ENCODE assay signal across 9 cellular contexts in genomic region chr14:81435048-81435577, GRCh38. TPM values are rescaled to one million over a fixed set of nuclear protein-coding genes. Genes with fewer than 3 reads are reported as not detected.
DNase-seq lines count a peak whose midpoint lies in the region; ATAC-seq, FAIRE-seq and TF ChIP-seq lines count a peak whose summit lies in the region.
"Had no signal": no experiment of that assay in that cellular context is flagged by ENCODE, and none has a peak within 500 bp of the region (broad histone marks: within the 10 kb centered on the region; RNA-seq: fewer than 3 reads in every experiment).

No MANE protein-coding gene starts in this region.

- H3K4me1 ChIP-seq in BLaER1 (no peaks in the 10 kb centered on the region), H1 (replicated peaks in 1 of 4; ENCODE audit: control insufficient read depth in 3 of 4, insufficient read depth in 4 of 4, low read length in 3 of 4) (peaks cover 7 to 22% (median 13%) of the 10 kb centered on the region in 4 experiments)

- no peak overlapping the region for H2BK12ac ChIP-seq in H1 (ENCODE audit: low read depth, low read length)

- peaks cover 42% of the 10 kb centered on the region for H3K4me1 Mint-ChIP-seq in nephron progenitor cell

- H3K79me1 ChIP-seq in H1 (ENCODE audit: low read depth, low read length), result peaks cover 7% of the 10 kb centered on the region; the same call in 1 of the 2 replicates

- H3K4ac ChIP-seq in H1 (replicated peaks; ENCODE audit: insufficient read length, low read depth, low read length), result no peak overlapping the region

- H4K5ac ChIP-seq in H1 (ENCODE audit: insufficient read length, low read depth, low read length), result no peak overlapping the region

- no peak overlapping the region for H3K23ac ChIP-seq in H1 (ENCODE audit: insufficient read length)

- no peak overlapping the region for H2BK20ac ChIP-seq in H1 (ENCODE audit: low read length)

- TF ChIP-seq CTCF in H1 (IDR thresholded peaks at IDR 0.05; ENCODE audit: control extremely low read depth in 1 of 3, insufficient read depth in 1 of 3, low read depth in 1 of 3, low read length in 3 of 3) (no peak), nephron progenitor cell (IDR thresholded peaks at IDR 0.05) (no peak)

- POLR2A ChIA-PET in H1 (lab: Charles Lee; ENCODE audit: partially characterized antibody), result interaction anchor here (1.0 to 2.2 kb wide), 9 partner anchors 11 to 218 kb away, joined by 3 to 12 read pairs (median 3); partner anchors contain the start of gene GTF2A1

- TF ChIP-seq EP300 in H1 (IDR thresholded peaks at IDR 0.05; ENCODE audit: borderline replicate concordance in 1 of 2, low read depth in 2 of 2, low read length in 2 of 2), result no peak

- peaks cover 0 to 48% of the 10 kb centered on the region in 2 experiments; a peak in 2 of 4 replicates for H3K79me2 ChIP-seq in H1 (ENCODE audit: control insufficient read depth in 1 of 2, insufficient read depth in 2 of 2, low read length in 2 of 2)

- H3K27ac Mint-ChIP-seq in nephron progenitor cell, result no peak overlapping the region

- no peak overlapping the region for H3K56ac ChIP-seq in H1 (replicated peaks; ENCODE audit: insufficient read length, low read depth, low read length)

- H2BK5ac ChIP-seq in H1 (ENCODE audit: low read depth, low read length), result no peak overlapping the region

- H2AK5ac ChIP-seq in H1 (ENCODE audit: low read depth, low read length), result no peak overlapping the region

- no peak overlapping the region for H2AFZ ChIP-seq in H1 (ENCODE audit: low read length)

- CTCF ChIA-PET in H1 (lab: Charles Lee; ENCODE audit: partially characterized antibody), result interaction anchor here (0.7 to 2.7 kb wide), 10 partner anchors 8 to 264 kb away, joined by 3 to 13 read pairs (median 4); no protein-coding TSS in a partner anchor

- H3K27me3 Mint-ChIP-seq in nephron progenitor cell (ENCODE audit: low read depth, poor library complexity), result peaks cover 74% of the 10 kb centered on the region

- H3K36me3 ChIP-seq in BLaER1 (no peaks in the 10 kb centered on the region), H1 (ENCODE audit: control insufficient read depth in 2 of 4, insufficient read depth in 4 of 4, low read length in 3 of 4) (no peaks in the 10 kb centered on the region; a peak in 1 of 8 replicates)

- DNase-seq in NCI-H1105 (lab: John Stamatoyannopoulos, UW) (peak; percentile 81), H1 (ENCODE audit: low read depth in 1 of 2, low spot score in 2 of 2) (no peak), nephron progenitor cell (no peak), urothelium cell line (ENCODE audit: low spot score) (no peak)
- no peak for DNase-seq in stimulated activated CD4-positive, alpha-beta T cell treated with anti-CD3 and anti-CD28 coated beads, Interleukin-2, amount 100 ng/mL, for 48 hours
- no peak for DNase-seq in activated CD4-positive, alpha-beta T cell treated with anti-CD3 and anti-CD28 coated beads, Interleukin-2, amount 50 U/mL, for 1 hour
- DNase-seq: SW 1271 had no signal

- no peak for FAIRE-seq in H1 (lab: Jason Lieb, UNC)
- no peak for FAIRE-seq in urothelium cell line (lab: Jason Lieb, UNC)

- H3K23me2 ChIP-seq in H1 (ENCODE audit: low read depth, low read length), result peaks cover 13% of the 10 kb centered on the region

- no peak for ATAC-seq in GM18505 (IDR thresholded peaks at IDR 0.05; ENCODE audit: unreplicated experiment)

- peak overlapping the region; percentile 66; the same call in 1 of the 2 replicates for H3K4me2 ChIP-seq in BLaER1
- peak overlapping the region; percentile 74 to 98 for H3K4me2 ChIP-seq in H1 (ENCODE audit: insufficient read depth in 1 of 2, low read depth in 2 of 2, low read length in 2 of 2)

- 0 out of 2 replicates have a peak overlapping the region, but pooled peaks have one; percentile 22 for H4K8ac ChIP-seq in H1 (ENCODE audit: extremely low read depth, insufficient read depth, low read length)

- no peak overlapping the region for H3K14ac ChIP-seq in H1 (ENCODE audit: insufficient read length)

- H3K9ac ChIP-seq in BLaER1 (no peak overlapping the region), H1 (replicated peaks in 1 of 4; ENCODE audit: extremely low read depth in 1 of 4, low read depth in 3 of 4, low read length in 3 of 4) (peak overlapping the region in 3 of 4 experiments; percentile 14 to 52 (median 25); a peak in 3 of 7 replicates)

- peaks cover 25% of the 10 kb centered on the region for H3K9me3 ChIP-seq in BLaER1
- no peaks in the 10 kb centered on the region for H3K9me3 ChIP-seq in H1 (ENCODE audit: insufficient read depth in 2 of 2, low read depth in 1 of 2, low read length in 1 of 2)

- H3K36me3 Mint-ChIP-seq in nephron progenitor cell (ENCODE audit: low read depth), result no peaks in the 10 kb centered on the region

- H2BK15ac ChIP-seq in H1 (ENCODE audit: low read length), result no peak overlapping the region

- TF ChIP-seq POLR2A in H1 (IDR thresholded peaks at IDR 0.05; ENCODE audit: control extremely low read depth in 1 of 2, low read depth in 2 of 2, low read length in 2 of 2) (no peak), GM18505 (IDR thresholded peaks at IDR 0.05; ENCODE audit: borderline replicate concordance, extremely low read depth, insufficient read depth, insufficient read length) (no peak)

- H3K18ac ChIP-seq in H1 (ENCODE audit: extremely low read depth, low read length), result no peak overlapping the region

- no peak overlapping the region for H2BK120ac ChIP-seq in H1 (replicated peaks; ENCODE audit: low read depth, low read length)

- 2% methylated on average over 14 of the region's 14 CpGs; no CpG with 5 or more reads in 1 of the 2 experiments for WGBS in H1 (ENCODE audit: extremely low coverage in 1 of 2, insufficient coverage in 1 of 2, insufficient read length in 1 of 2, insufficient replicate concordance in 2 of 2, low coverage in 1 of 2, low lambda C conversion rate in 2 of 2, missing lambda C conversion rate in 1 of 2), 2 experiments

- H3K4me3 Mint-ChIP-seq in nephron progenitor cell, result peak overlapping the region; percentile 88

- no peaks in the 10 kb centered on the region for H3K9me3 Mint-ChIP-seq in nephron progenitor cell

- TF ChIP-seq RAD21 in H1 (IDR thresholded peaks at IDR 0.05 in 1 of 2, conservative IDR thresholded peaks at IDR 0.05 in 1 of 2; ENCODE audit: low read depth in 2 of 2, low read length in 2 of 2), result no peak

- H4K20me1 ChIP-seq in BLaER1 (no peaks in the 10 kb centered on the region), H1 (replicated peaks in 1 of 2; ENCODE audit: control insufficient read depth in 1 of 2, insufficient read depth in 2 of 2, low read length in 2 of 2) (peaks cover 0 to 2% of the 10 kb centered on the region in 2 experiments)

- H3K27me3 ChIP-seq in BLaER1 (peaks cover 59% of the 10 kb centered on the region), H1 (replicated peaks in 1 of 4; ENCODE audit: control insufficient read depth in 3 of 4, extremely low read depth in 1 of 4, insufficient read depth in 3 of 4, low read length in 3 of 4) (peaks cover 1 to 14% (median 9%) of the 10 kb centered on the region in 4 experiments; a peak in 6 of 7 replicates)

- no peak overlapping the region for H4K91ac ChIP-seq in H1 (replicated peaks; ENCODE audit: insufficient read length, low read length)

- H3K27ac ChIP-seq in BLaER1 (no peak overlapping the region), H1 (ENCODE audit: low read depth, low read length) (no peak overlapping the region)

- H3K4me3 ChIP-seq in BLaER1 (peak overlapping the region; percentile 56; the same call in 1 of the 2 replicates), H1 (ENCODE audit: extremely low read depth in 1 of 4, insufficient read depth in 2 of 4, low read depth in 3 of 4, low read length in 4 of 4) (peak overlapping the region; percentile 50 to 86 (median 75))

TF ChIP-seq in H1, 55 proteins besides CTCF, POLR2A, EP300 and RAD21:
- TF ChIP-seq SAP30 (IDR thresholded peaks at IDR 0.05; ENCODE audit: insufficient read depth, insufficient replicate concordance, low read length), result no peak
- no peak for TF ChIP-seq SP4 (IDR thresholded peaks at IDR 0.05; ENCODE audit: low read length)
- TF ChIP-seq ATF3 (IDR thresholded peaks at IDR 0.05; ENCODE audit: insufficient read depth, low read depth, low read length), result no peak
- no peak for TF ChIP-seq CEBPB (IDR thresholded peaks at IDR 0.05; ENCODE audit: low read depth, low read length)
- TF ChIP-seq RBBP5 (IDR thresholded peaks at IDR 0.05; ENCODE audit: borderline replicate concordance, low read depth, low read length), result no peak
- TF ChIP-seq ZNF274 (IDR thresholded peaks at IDR 0.05; ENCODE audit: borderline replicate concordance, extremely low read depth, low read length), result no peak
- TF ChIP-seq POLR2AphosphoS5 (IDR thresholded peaks at IDR 0.05; ENCODE audit: low read depth, low read length), result no peak
- TF ChIP-seq RNF2 (IDR thresholded peaks at IDR 0.05; ENCODE audit: borderline replicate concordance, low read depth, low read length, missing control alignments, poor library complexity, severe bottlenecking), result no peak
- no peak for TF ChIP-seq MAX (IDR thresholded peaks at IDR 0.05)
- no peak for TF ChIP-seq BRCA1 (IDR thresholded peaks at IDR 0.05; ENCODE audit: low read depth, low read length)
- TF ChIP-seq TAF1 (IDR thresholded peaks at IDR 0.05; ENCODE audit: low read depth, low read length), result no peak
- no peak for TF ChIP-seq SIN3A (conservative IDR thresholded peaks at IDR 0.05 in 1 of 2, IDR thresholded peaks at IDR 0.05 in 1 of 2; ENCODE audit: low read depth in 1 of 2, low read length in 2 of 2)
- no peak for TF ChIP-seq SIX5 (IDR thresholded peaks at IDR 0.05; ENCODE audit: low read depth, low read length)
- TF ChIP-seq CREB1 (IDR thresholded peaks at IDR 0.05), result no peak
- TF ChIP-seq RFX5 (IDR thresholded peaks at IDR 0.05; ENCODE audit: borderline replicate concordance, low read depth, low read length), result no peak
- TF ChIP-seq MAFK (IDR thresholded peaks at IDR 0.05; ENCODE audit: low read depth, low read length), result no peak

RNA-seq across cellular contexts. Expression of gene STON2, which starts 35.0 kb away (rescaled TPM):
- total RNA-seq in H1 (2021; fragmentation: NEBNext Ultra II Directional; extraction: Animal tissue kit (Norgen Biotek cat#: 25700)), result 50.0 TPM in 2 replicates
- polyA plus RNA-seq in H1 (2011; rRNA removed), result 8.2 and 8.9 TPM in 2 replicates
- polyA plus RNA-seq in H1 (2011; cell fraction: cytosol; rRNA removed), result 9.2 TPM
- polyA plus RNA-seq in H1 (2011; cell fraction: nucleus; rRNA removed), result 17.7 TPM
- polyA plus RNA-seq in H1 (2012, experiment 1 of 2), result 7.4 to 15.0 TPM (median 10.7 TPM) in 4 replicates
- polyA plus RNA-seq in H1 (2012, experiment 2 of 2), result 0.85 TPM
- polyA plus RNA-seq in H1 (2013, experiment 1 of 2), result 12.7 TPM
- 11.8 TPM for polyA plus RNA-seq in H1 (2013, experiment 2 of 2)
- 110 and 154 TPM in 2 replicates for polyA minus RNA-seq in H1 (2011; rRNA and poly(A)+ RNA removed)
- 38.5 TPM for polyA minus RNA-seq in H1 (2011; cell fraction: cytosol; rRNA and poly(A)+ RNA removed)
- 89.6 TPM for polyA minus RNA-seq in H1 (2011; cell fraction: nucleus; rRNA and poly(A)+ RNA removed)
